ENCODE assay signal across 12 cellular contexts in the genomic region with DNA sequence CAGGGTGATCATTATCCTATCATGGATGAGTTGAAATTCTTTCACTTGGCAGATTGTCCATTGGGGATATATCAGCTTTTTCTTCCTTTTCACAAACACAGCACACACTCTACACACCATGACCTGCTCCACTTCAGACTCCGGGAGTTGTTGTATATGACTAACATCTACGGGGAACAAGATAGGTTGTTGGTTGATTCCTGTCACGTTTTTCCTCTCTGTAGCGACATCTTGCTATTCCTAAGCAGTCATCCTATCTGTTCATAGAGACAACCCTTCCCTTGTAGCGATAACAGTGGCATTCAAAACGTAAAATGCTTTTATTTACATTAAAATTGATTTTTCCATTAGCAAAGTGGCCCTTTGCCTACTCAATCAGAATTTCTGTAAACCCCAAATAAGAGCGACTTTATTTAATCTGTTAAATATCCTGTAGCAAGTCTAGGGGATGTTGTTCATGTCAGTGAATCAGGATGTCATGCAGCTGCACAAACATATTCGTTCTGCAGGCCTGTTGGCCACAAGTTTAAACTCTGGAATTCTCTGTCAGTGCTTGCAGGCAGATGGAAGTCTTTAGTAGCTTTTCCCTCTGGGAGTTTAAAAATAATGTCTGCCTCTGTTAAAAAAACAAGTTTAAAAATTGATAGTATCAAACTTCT. TPM values are rescaled to one million over a fixed set of nuclear protein-coding genes. Genes with fewer than 3 reads are reported as not detected.
A peak's percentile ranks its signal among the peaks of the same experiment; 100 is the strongest.
DNase-seq lines count a peak whose midpoint lies in the region; ATAC-seq and TF ChIP-seq lines count a peak whose summit lies in the region.
"Had no signal": no experiment of that assay in that cellular context is flagged by ENCODE, and none has a peak within 500 bp of the region (broad histone marks: within the 10 kb centered on the region; RNA-seq: fewer than 3 reads in every experiment).

No MANE protein-coding gene starts in this region.

- peak overlapping the region; percentile 91 for H4K5ac ChIP-seq in IMR-90 (ENCODE audit: low read depth, low read length)

- in situ Hi-C loops in IMR-90 (cut with MboI; ENCODE audit: low sequenced_read_pairs) (no loop called here), brain microvascular endothelial cell (cut with HindIII; ENCODE audit: low pct_ligation_motif_present, low sequenced_read_pairs) (no loop called here)

- peaks cover 21% of the 10 kb centered on the region for H3K4me1 ChIP-seq in IMR-90 (ENCODE audit: control insufficient read depth, insufficient read depth, low read length)
- peaks cover 76% of the 10 kb centered on the region for H3K4me1 ChIP-seq in left ventricle myocardium inferior
- peaks cover 9 to 30% (median 21%) of the 10 kb centered on the region in 3 donors for H3K4me1 ChIP-seq in skeletal muscle tissue (ENCODE audit: control insufficient read depth in 3 of 3, insufficient read depth in 3 of 3, low read length in 3 of 3)

- peak overlapping the region; percentile 3; the same call in 1 of the 2 replicates for H2AK5ac ChIP-seq in IMR-90 (ENCODE audit: low read depth, low read length)

- H3K56ac ChIP-seq in IMR-90 (ENCODE audit: extremely low read depth, insufficient read depth, low read length), result peak overlapping the region; percentile 45

- intact Hi-C loops in IMR-90 (cut with micrococcal nuclease), result no loop called here
- intact Hi-C loops in left ventricle myocardium inferior (cut with micrococcal nuclease), result no loop called here

- peak overlapping the region; percentile 97 for H3K18ac ChIP-seq in IMR-90 (ENCODE audit: low read depth, low read length)

- H3K4ac ChIP-seq in IMR-90 (ENCODE audit: low read depth, low read length), result peak overlapping the region; percentile 44; the same call in 1 of the 2 replicates

- peak; percentile 83 for ATAC-seq in IMR-90 (ENCODE audit: low read depth)
- ATAC-seq in HG02973 (IDR thresholded peaks at IDR 0.05; ENCODE audit: unreplicated experiment), result no peak
- ATAC-seq in HG03196 (IDR thresholded peaks at IDR 0.05; ENCODE audit: unreplicated experiment), result no peak

- peak overlapping the region; percentile 48 for H3K14ac ChIP-seq in IMR-90 (replicated peaks; ENCODE audit: low read depth, low read length)

- peak overlapping the region; percentile 87; the same call in 1 of the 2 replicates for H3K23ac ChIP-seq in IMR-90 (ENCODE audit: low read depth, low read length)

- H3K27me3 ChIP-seq in IMR-90 (ENCODE audit: control insufficient read depth, insufficient read depth, low read length), result no peaks in the 10 kb centered on the region
- H3K27me3 ChIP-seq in brain microvascular endothelial cell (replicated peaks), result no peaks in the 10 kb centered on the region
- no peaks in the 10 kb centered on the region for H3K27me3 ChIP-seq in left ventricle myocardium inferior (ENCODE audit: low read depth)
- no peaks in the 10 kb centered on the region for H3K27me3 ChIP-seq in skeletal muscle tissue (ENCODE audit: control insufficient read depth in 3 of 3, insufficient read depth in 3 of 3, low read length in 3 of 3)

- H3K4me2 ChIP-seq in IMR-90 (ENCODE audit: low read depth, low read length), result peak overlapping the region; percentile 86

- dilution Hi-C loops in IMR-90 (cut with HindIII; ENCODE audit: low sequenced_read_pairs, unreplicated experiment), result no loop called here

- TF ChIP-seq POLR2A in IMR-90 (IDR thresholded peaks at IDR 0.05; ENCODE audit: low read depth, low read length), result no peak

- no peak for TF ChIP-seq RAD21 in IMR-90 (IDR thresholded peaks at IDR 0.05; ENCODE audit: low read length)

- CTCF ChIA-PET in IMR-90 (lab: Yijun Ruan, JAX), result no interaction called here

- peak overlapping the region in 1 of 2 experiments; percentile 59; a peak in 1 of 4 replicates for H4K8ac ChIP-seq in IMR-90 (ENCODE audit: low read depth in 2 of 2, low read length in 2 of 2)

- POLR2A ChIA-PET in IMR-90 (lab: Charles Lee; ENCODE audit: unreplicated experiment), result no interaction called here

- WGBS in IMR-90 (ENCODE audit: extremely low coverage in 2 of 2, insufficient read length in 1 of 2), 2 experiments, result no CpG with 5 or more reads among the region's 8 CpGs

- H3K36me3 ChIP-seq in IMR-90 (ENCODE audit: control insufficient read depth, insufficient read depth, low read length), result peaks cover 3% of the 10 kb centered on the region
- H3K36me3 ChIP-seq in brain microvascular endothelial cell (replicated peaks), result no peaks in the 10 kb centered on the region
- no peaks in the 10 kb centered on the region for H3K36me3 ChIP-seq in left ventricle myocardium inferior
- no peaks in the 10 kb centered on the region for H3K36me3 ChIP-seq in skeletal muscle tissue (ENCODE audit: control insufficient read depth in 3 of 3, insufficient read depth in 3 of 3, low read length in 3 of 3)

- H4K91ac ChIP-seq in IMR-90 (ENCODE audit: insufficient read depth, low read depth, low read length), result peak overlapping the region; percentile 41

- no TSS peak for BruUV-seq in IMR-90 (replicated peaks; lab: Mats Ljungman, UMichigan)

- peak overlapping the region; percentile 50; the same call in 1 of the 2 replicates for H2BK120ac ChIP-seq in IMR-90 (ENCODE audit: low read depth, low read length)

- peak overlapping the region; percentile 45; the same call in 1 of the 2 replicates for H3K9ac ChIP-seq in IMR-90 (ENCODE audit: low read depth, low read length)
- H3K9ac ChIP-seq in skeletal muscle tissue (ENCODE audit: low read depth in 1 of 3, low read length in 3 of 3), result no peak overlapping the region

- H3K4me3 ChIP-seq in IMR-90 (ENCODE audit: insufficient read depth, low read depth, low read length), result peak overlapping the region; percentile 21; the same call in 1 of the 2 replicates
- H3K4me3 ChIP-seq in brain microvascular endothelial cell (ENCODE audit: low read depth, low read length), result no peak overlapping the region
- peak overlapping the region; percentile 37 for H3K4me3 ChIP-seq in left ventricle myocardium inferior
- no peak overlapping the region for H3K4me3 ChIP-seq in skeletal muscle tissue (ENCODE audit: low read length in 3 of 3)

- 0 out of 2 replicates have a peak, but pooled peaks cover 9% of the 10 kb centered on the region for H3K9me1 ChIP-seq in IMR-90 (ENCODE audit: insufficient read depth, low read length)

- H2AK9ac ChIP-seq in IMR-90 (replicated peaks; ENCODE audit: low read depth, low read length, poor library complexity), result no peak overlapping the region

- no peaks in the 10 kb centered on the region for H3K9me3 ChIP-seq in IMR-90 (ENCODE audit: control insufficient read depth, insufficient read depth, low read length)
- H3K9me3 ChIP-seq in left ventricle myocardium inferior (replicated peaks), result no peaks in the 10 kb centered on the region
- no peaks in the 10 kb centered on the region for H3K9me3 ChIP-seq in skeletal muscle tissue (ENCODE audit: control insufficient read depth in 3 of 3, low read length in 3 of 3)

- H2BK20ac ChIP-seq in IMR-90 (ENCODE audit: low read depth, low read length), result peak overlapping the region; percentile 73

- H2BK5ac ChIP-seq in IMR-90 (ENCODE audit: low read depth, low read length, poor library complexity, severe bottlenecking), result peak overlapping the region; percentile 83

- H4K20me1 ChIP-seq in IMR-90 (ENCODE audit: insufficient read depth, low read length), result peaks cover 6% of the 10 kb centered on the region; the same call in 1 of the 2 replicates

- DNase-seq in IMR-90 (peak; percentile 89), brain microvascular endothelial cell (peak; percentile 74), left ventricle myocardium inferior (no peak), NCI-H226 (no peak), A172 (ENCODE audit: low spot score) (no peak)
- DNase-seq: cortex of kidney; DMS 273 treated with DMSO at 0.1 percent for 48 hours; NCI-H1436; stimulated activated CD4-positive, alpha-beta T cell treated with anti-CD3 and anti-CD28 coated beads, Interleukin-4, amount 100 ng/mL, for 24 hours had no signal

- no peak overlapping the region for H2AFZ ChIP-seq in IMR-90 (replicated peaks; ENCODE audit: low read length, poor library complexity)

- TF ChIP-seq CTCF in IMR-90 (conservative IDR thresholded peaks at IDR 0.05; ENCODE audit: low read depth, low read length), result no peak
- no peak for TF ChIP-seq CTCF in brain microvascular endothelial cell (IDR thresholded peaks at IDR 0.05; ENCODE audit: low read depth, low read length, missing control alignments)
- no peak for TF ChIP-seq CTCF in left ventricle myocardium inferior (IDR thresholded peaks at IDR 0.05; ENCODE audit: borderline replicate concordance)

- peak overlapping the region; percentile 79; the same call in 2 of the 3 replicates for H2BK15ac ChIP-seq in IMR-90 (ENCODE audit: low read depth, low read length)

- H3K79me1 ChIP-seq in IMR-90 (ENCODE audit: low read depth in 1 of 2, low read length in 2 of 2), result peaks cover 28 to 75% of the 10 kb centered on the region in 2 experiments

- H3K27ac ChIP-seq in IMR-90 (ENCODE audit: insufficient read depth, low read length) (peak overlapping the region; percentile 68; the same call in 1 of the 2 replicates), brain microvascular endothelial cell (peak overlapping the region; percentile 28), left ventricle myocardium inferior (replicated peaks) (peak overlapping the region; percentile 81), skeletal muscle tissue (ENCODE audit: low read depth, low read length) (peak overlapping the region; percentile 51)

TF ChIP-seq in IMR-90, 13 proteins besides CTCF, POLR2A, EP300 and RAD21:
- TF ChIP-seq, protein P1, sequence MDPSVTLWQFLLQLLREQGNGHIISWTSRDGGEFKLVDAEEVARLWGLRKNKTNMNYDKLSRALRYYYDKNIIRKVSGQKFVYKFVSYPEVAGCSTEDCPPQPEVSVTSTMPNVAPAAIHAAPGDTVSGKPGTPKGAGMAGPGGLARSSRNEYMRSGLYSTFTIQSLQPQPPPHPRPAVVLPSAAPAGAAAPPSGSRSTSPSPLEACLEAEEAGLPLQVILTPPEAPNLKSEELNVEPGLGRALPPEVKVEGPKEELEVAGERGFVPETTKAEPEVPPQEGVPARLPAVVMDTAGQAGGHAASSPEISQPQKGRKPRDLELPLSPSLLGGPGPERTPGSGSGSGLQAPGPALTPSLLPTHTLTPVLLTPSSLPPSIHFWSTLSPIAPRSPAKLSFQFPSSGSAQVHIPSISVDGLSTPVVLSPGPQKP (IDR thresholded peaks at IDR 0.05; ENCODE audit: borderline replicate concordance, low read depth, low read length), result no peak
- TF ChIP-seq MAFK (IDR thresholded peaks at IDR 0.05; ENCODE audit: low read depth, low read length) (no peak), NFE2L2 (IDR thresholded peaks at IDR 0.05; ENCODE audit: low read depth, low read length) (no peak), CHD1 (IDR thresholded peaks at IDR 0.05; ENCODE audit: low read depth, low read length) (no peak), BHLHE40 (IDR thresholded peaks at IDR 0.05; ENCODE audit: low read depth, low read length) (peak; percentile 42; the same call in 1 of the 2 replicates)
TF ChIP-seq in IMR-90: peak in this region for 1.

RNA-seq across cellular contexts. Expression of a gene that starts 23.0 kb away (rescaled TPM):
- total RNA-seq in IMR-90 (2012; rRNA removed), result 74.2 and 76.9 TPM in 2 replicates
- 12.7 and 14.5 TPM in 2 replicates for polyA plus RNA-seq in IMR-90 (2012; rRNA removed)
- polyA plus RNA-seq in IMR-90 (2012; cell fraction: cytosol; rRNA removed), result 3.5 and 4.2 TPM in 2 replicates
- polyA plus RNA-seq in IMR-90 (2012; cell fraction: nucleus; rRNA removed; ENCODE audit: low replicate concordance), result 4.6 and 15.0 TPM in 2 replicates
- total RNA-seq in left ventricle myocardium inferior, result 71.0 TPM
- total RNA-seq in skeletal muscle tissue, result 38.1 TPM
- total RNA-seq in A172 (2014; rRNA removed; shearing (Covaris generic)), result 15.5 and 21.3 TPM in 2 replicates

Comparison
In these comparisons a context has a peak if more than half of its experiments do, and no peak if none do; other contexts are left out.
1. DNase-seq: peak in IMR-90 (single experiment) and brain microvascular endothelial cell (single experiment); none in left ventricle myocardium inferior (single experiment), NCI-H226 (single experiment) and A172 (single experiment).
2. H3K27ac ChIP-seq: peak in every context shown above with its lines; median percentile 81 in left ventricle myocardium inferior; 68 in IMR-90; 51 in skeletal muscle tissue; 28 in brain microvascular endothelial cell.
3. H3K4me3 ChIP-seq: peak in IMR-90 (single experiment) and left ventricle myocardium inferior (single experiment); none in brain microvascular endothelial cell (single experiment) and skeletal muscle tissue (0 of 3).